In genomic region chr1:159011701-159012100, GRCh38 we compare ENCODE assay signal across 8 cellular contexts. TPM values are rescaled to one million over a fixed set of nuclear protein-coding genes. Genes with fewer than 3 reads are reported as not detected.
DNase-seq lines count a peak whose midpoint lies in the region; ATAC-seq, FAIRE-seq and TF ChIP-seq lines count a peak whose summit lies in the region.
"Had no signal": no experiment of that assay in that cellular context is flagged by ENCODE, and none has a peak within 500 bp of the region (broad histone marks: within the 10 kb centered on the region; RNA-seq: fewer than 3 reads in every experiment).

No MANE protein-coding gene starts in this region.

- no peak for DNase-seq in GM18507 (ENCODE audit: extremely low spot score, insufficient read length, low read depth)
- no peak for DNase-seq in epithelial cell of proximal tubule (ENCODE audit: low read depth)
- DNase-seq in small intestine, result no peak
- DNase-seq in glomerular visceral epithelial cell (ENCODE audit: extremely low spot score), result no peak
- no peak for DNase-seq in SHP77 (lab: John Stamatoyannopoulos, UW)
- DNase-seq: NCI-H146 had no signal

- no peak overlapping the region for H2AFZ ChIP-seq in SU-DHL-6 (ENCODE audit: low read depth, low read length, severe bottlenecking)

- peak overlapping the region; percentile 97 for H3K4me2 ChIP-seq in SU-DHL-6 (ENCODE audit: low read depth, low read length, poor library complexity, severe bottlenecking)

- H3K9ac ChIP-seq in SU-DHL-6 (ENCODE audit: low read length), result peak overlapping the region; percentile 89

- H3K4me3 ChIP-seq in SU-DHL-6 (ENCODE audit: insufficient read depth, low read length, poor library complexity, severe bottlenecking) (peak overlapping the region; percentile 79), epithelial cell of proximal tubule (ENCODE audit: low read depth, low read length) (peak overlapping the region; percentile 36), small intestine (ENCODE audit: low read depth in 1 of 2, low read length in 2 of 2) (no peak overlapping the region)

- H3K36me3 ChIP-seq in SU-DHL-6 (ENCODE audit: low read length) (peaks cover 41% of the 10 kb centered on the region), small intestine (ENCODE audit: control insufficient read depth in 2 of 2, insufficient read depth in 2 of 2, low read length in 2 of 2) (peaks cover 0 to under 1% of the 10 kb centered on the region in 2 donors)

- peaks cover 0 to 8% of the 10 kb centered on the region in 2 donors for H3K4me1 ChIP-seq in small intestine (ENCODE audit: control insufficient read depth in 2 of 2, insufficient read depth in 1 of 2, low read depth in 1 of 2, low read length in 1 of 2)

- H3K27me3 ChIP-seq in SU-DHL-6 (ENCODE audit: low read length), result no peaks in the 10 kb centered on the region
- H3K27me3 ChIP-seq in small intestine (ENCODE audit: control insufficient read depth in 2 of 2, insufficient read depth in 2 of 2, low read length in 2 of 2), result no peaks in the 10 kb centered on the region

- H3K9me3 ChIP-seq in SU-DHL-6 (ENCODE audit: insufficient read depth, low read length) (no peaks in the 10 kb centered on the region), small intestine (ENCODE audit: control insufficient read depth, low read depth) (no peaks in the 10 kb centered on the region)

- no peak for TF ChIP-seq CTCF in SU-DHL-6 (IDR thresholded peaks at IDR 0.05; ENCODE audit: insufficient read depth, low read length, poor library complexity, severe bottlenecking)
- TF ChIP-seq CTCF in epithelial cell of proximal tubule (conservative IDR thresholded peaks at IDR 0.05; ENCODE audit: low read depth, low read length), result no peak

- H3F3A ChIP-seq in SU-DHL-6 (ENCODE audit: insufficient read depth), result peaks cover 51% of the 10 kb centered on the region

- H4K20me1 ChIP-seq in SU-DHL-6 (ENCODE audit: low read depth, low read length), result no peaks in the 10 kb centered on the region

- peaks cover 72% of the 10 kb centered on the region for H3K79me2 ChIP-seq in SU-DHL-6 (ENCODE audit: insufficient read depth, low read length)

- no peaks in the 10 kb centered on the region for H3K9me2 ChIP-seq in SU-DHL-6 (replicated peaks; ENCODE audit: insufficient read depth, low read length)

- peak overlapping the region; percentile 85 for H3K27ac ChIP-seq in SU-DHL-6 (ENCODE audit: low read depth, low read length)
- no peak overlapping the region for H3K27ac ChIP-seq in small intestine (ENCODE audit: low read depth in 1 of 2, low read length in 1 of 2)

- FAIRE-seq in GM18507 (lab: Jason Lieb, UNC) (peak; percentile 59), small intestine (lab: Jason Lieb, UNC) (peak; percentile 5)

- no peak for ATAC-seq in GM18498 (IDR thresholded peaks at IDR 0.05; ENCODE audit: unreplicated experiment)

RNA-seq across cellular contexts. Expression of gene IFI16, which starts 2.0 kb away (rescaled TPM):
- 8.0 and 11.4 TPM in 2 replicates for total RNA-seq in epithelial cell of proximal tubule
- polyA plus RNA-seq in small intestine, result 10 to 100 TPM in 2 of 3 donors, 1 to 10 TPM in 1; 6.5 to 40.8 (median 23.0) TPM

Comparison
In these comparisons a context has a peak if more than half of its experiments do, and no peak if none do; other contexts are left out.
1. H3K4me3 ChIP-seq: peak in SU-DHL-6 (single experiment) and epithelial cell of proximal tubule (single experiment); none in small intestine (0 of 2).